21 cellular contexts compared by ENCODE assay signal in genomic region chr17:33874617-33875060, GRCh38.
DNase-seq lines count a peak whose midpoint lies in the region; ATAC-seq and TF ChIP-seq lines count a peak whose summit lies in the region.
"Had no signal": no experiment of that assay in that cellular context is flagged by ENCODE, and none has a peak within 500 bp of the region (broad histone marks: within the 10 kb centered on the region; RNA-seq: fewer than 3 reads in every experiment).

No MANE protein-coding gene starts in this region.

- TF ChIP-seq POLR2A in NB4 (IDR thresholded peaks at IDR 0.05; ENCODE audit: extremely low read depth, insufficient read length) = no peak

- no peak overlapping the region for H3K27ac ChIP-seq in right atrium auricular region
- H3K27ac ChIP-seq in colonic mucosa = no peak overlapping the region
- H3K27ac ChIP-seq in ascending aorta = no peak overlapping the region
- H3K27ac ChIP-seq: dorsolateral prefrontal cortex, hepatocyte, PC-9, sigmoid colon had no signal

- H3K36me3 ChIP-seq in right atrium auricular region = no peaks in the 10 kb centered on the region
- no peaks in the 10 kb centered on the region for H3K36me3 ChIP-seq in colonic mucosa
- H3K36me3 ChIP-seq in ascending aorta = no peaks in the 10 kb centered on the region
- H3K36me3 ChIP-seq: sigmoid colon had no signal

- H3K4me1 Mint-ChIP-seq in chondrocyte (ENCODE audit: low read depth) = no peaks in the 10 kb centered on the region
- H3K4me1 Mint-ChIP-seq: activated CD4-positive, alpha-beta memory T cell treated with anti-CD3 and anti-CD28 coated beads, Interleukin-2, amount 10 ng/mL, durations not matched to agents 7 days and 5 days; CD4-positive, CD25-positive, alpha-beta regulatory T cell; memory B cell; naive B cell had no signal

- no peak overlapping the region for H3K9ac ChIP-seq in colonic mucosa (ENCODE audit: low read depth in 2 of 2, low read length in 2 of 2)

- TF ChIP-seq CTCF in right atrium auricular region (IDR thresholded peaks at IDR 0.05) (no peak), NB4 (IDR thresholded peaks at IDR 0.05; ENCODE audit: low read depth, low read length) (no peak), colonic mucosa (IDR thresholded peaks at IDR 0.05) (no peak), chondrocyte (IDR thresholded peaks at IDR 0.05) (no peak), ascending aorta (IDR thresholded peaks at IDR 0.05) (no peak)

- H3K27me3 Mint-ChIP-seq in chondrocyte (ENCODE audit: low read depth) = no peaks in the 10 kb centered on the region

- intact Hi-C loops in Right ventricle myocardium superior (cut with DNase I) (no loop called here), colonic mucosa (cut with DNase I) (no loop called here), ascending aorta (cut with DNase I) (no loop called here)

- H3K4me3 ChIP-seq in right atrium auricular region (no peak overlapping the region), NB4 (ENCODE audit: low read depth, low read length) (no peak overlapping the region), colonic mucosa (no peak overlapping the region), ascending aorta (no peak overlapping the region)
- H3K4me3 ChIP-seq: dorsolateral prefrontal cortex, hepatocyte, PC-9, sigmoid colon had no signal

- DNase-seq in Right ventricle myocardium superior (peak; percentile 45), right atrium auricular region (ENCODE audit: low spot score) (no peak), NB4 (ENCODE audit: low read depth) (peak; percentile 41), colonic mucosa (peak; percentile 19), chondrocyte (ENCODE audit: low spot score) (no peak), dedifferentiated amniotic fluid mesenchymal stem cell (ENCODE audit: extremely low spot score) (no peak), ascending aorta (ENCODE audit: low spot score in 2 of 2) (no peak)
- DNase-seq: activated CD4-positive, alpha-beta memory T cell treated with anti-CD3 and anti-CD28 coated beads, Interleukin-2, amount 10 ng/mL, durations not matched to agents 7 days and 5 days; activated T-cell treated with anti-CD3 and anti-CD28 coated beads, Interleukin-2, amount 50 U/mL, for 1 hour; CD4-positive, CD25-positive, alpha-beta regulatory T cell; DMS53; dorsolateral prefrontal cortex; naive B cell; NCI-H1417 treated with DMSO at 0.1 percent for 48 hours; NCI-H510A treated with DMSO at 0.1 percent for 48 hours; PC-9; sigmoid colon had no signal

- H3K9me3 ChIP-seq in right atrium auricular region (no peaks in the 10 kb centered on the region), colonic mucosa (no peaks in the 10 kb centered on the region), ascending aorta (no peaks in the 10 kb centered on the region)
- H3K9me3 ChIP-seq: sigmoid colon had no signal

- H3K4me1 ChIP-seq in right atrium auricular region = no peaks in the 10 kb centered on the region
- no peaks in the 10 kb centered on the region for H3K4me1 ChIP-seq in colonic mucosa
- H3K4me1 ChIP-seq in ascending aorta = no peaks in the 10 kb centered on the region
- H3K4me1 ChIP-seq: sigmoid colon had no signal

- H3K27me3 ChIP-seq in right atrium auricular region = no peaks in the 10 kb centered on the region
- no peaks in the 10 kb centered on the region for H3K27me3 ChIP-seq in colonic mucosa
- no peaks in the 10 kb centered on the region for H3K27me3 ChIP-seq in ascending aorta
- H3K27me3 ChIP-seq: hepatocyte had no signal

- ATAC-seq in Right ventricle myocardium superior (ENCODE audit: poor library complexity) (no peak), GM18868 (IDR thresholded peaks at IDR 0.05; ENCODE audit: unreplicated experiment) (no peak)

- H3K9me3 Mint-ChIP-seq in chondrocyte (ENCODE audit: low read depth) = peaks cover 4% of the 10 kb centered on the region
- H3K9me3 Mint-ChIP-seq: activated CD4-positive, alpha-beta memory T cell treated with anti-CD3 and anti-CD28 coated beads, Interleukin-2, amount 10 ng/mL, durations not matched to agents 7 days and 5 days; T-helper 2 cell treated with Interferon-gamma antibody and Interleukin-4, amounts not matched to agents 5 μg/mL and 100 μg/mL, for 36 hours had no signal

- H3K36me3 Mint-ChIP-seq in chondrocyte (ENCODE audit: low read depth) = no peaks in the 10 kb centered on the region
- H3K36me3 Mint-ChIP-seq: CD4-positive, CD25-positive, alpha-beta regulatory T cell; memory B cell; naive B cell had no signal

- H3K4me3 Mint-ChIP-seq in chondrocyte (ENCODE audit: unreplicated experiment) = no peak overlapping the region
- H3K4me3 Mint-ChIP-seq: activated CD4-positive, alpha-beta memory T cell treated with anti-CD3 and anti-CD28 coated beads, Interleukin-2, amount 10 ng/mL, durations not matched to agents 7 days and 5 days; CD4-positive, CD25-positive, alpha-beta regulatory T cell; memory B cell; naive B cell; T-helper 2 cell treated with Interferon-gamma antibody and Interleukin-4, amounts not matched to agents 5 μg/mL and 100 μg/mL, for 36 hours had no signal

- H3K27ac Mint-ChIP-seq in chondrocyte (ENCODE audit: unreplicated experiment) = no peak overlapping the region
- H3K27ac Mint-ChIP-seq: activated CD4-positive, alpha-beta memory T cell treated with anti-CD3 and anti-CD28 coated beads, Interleukin-2, amount 10 ng/mL, durations not matched to agents 7 days and 5 days; CD4-positive, CD25-positive, alpha-beta regulatory T cell; memory B cell; naive B cell; T-helper 2 cell treated with Interferon-gamma antibody and Interleukin-4, amounts not matched to agents 5 μg/mL and 100 μg/mL, for 36 hours had no signal

Comparison
In these comparisons a context has a peak if more than half of its experiments do, and no peak if none do; other contexts are left out.
1. DNase-seq: peak in Right ventricle myocardium superior (single experiment), NB4 (single experiment) and colonic mucosa (single experiment); none in right atrium auricular region (single experiment), chondrocyte (single experiment), dedifferentiated amniotic fluid mesenchymal stem cell (single experiment) and ascending aorta (0 of 2).